ENCODE assay signal across 8 cellular contexts in genomic region chr6:26223213-26223612, GRCh38.
DNase-seq lines count a peak whose midpoint lies in the region; ATAC-seq and TF ChIP-seq lines count a peak whose summit lies in the region.

No MANE protein-coding gene starts in this region.

- DNase-seq in NCI-H524 (lab: John Stamatoyannopoulos, UW) (peak; percentile 10 to 42), NCI-H524 treated with DMSO at 0.1 percent for 48 hours (lab: John Stamatoyannopoulos, UW) (no peak), NCI-H2029 (lab: John Stamatoyannopoulos, UW) (peak; percentile 41), coronary artery (ENCODE audit: low spot score) (no peak), ovary (no peak), SKM-1 treated with dmso at 0.1 percent for 144 hours (lab: John Stamatoyannopoulos, UW; ENCODE audit: unreplicated experiment) (no peak), iPS-NIHi7 (ENCODE audit: extremely low spot score) (no peak)

- no peak for ATAC-seq in HG02759 (IDR thresholded peaks at IDR 0.05; ENCODE audit: unreplicated experiment)

- peak overlapping the region; percentile 65 for H3K4me3 ChIP-seq in coronary artery
- peak overlapping the region; percentile 51 for H3K4me3 ChIP-seq in ovary

- 2 to 4% (median 3%) methylated on average over 7 of the region's 7 CpGs for WGBS in ovary, 3 donors

- no peak for TF ChIP-seq POLR2A in ovary (IDR thresholded peaks at IDR 0.05)

- H3K9me3 ChIP-seq in ovary: no peaks in the 10 kb centered on the region

- intact Hi-C loops in ovary (cut with DNase I): no loop called here

- peaks cover 7% of the 10 kb centered on the region for H3K4me1 ChIP-seq in ovary (ENCODE audit: insufficient read depth)

- no peak for TF ChIP-seq CTCF in coronary artery (IDR thresholded peaks at IDR 0.05)
- TF ChIP-seq CTCF in ovary (IDR thresholded peaks at IDR 0.05): no peak

- H3K36me3 ChIP-seq in ovary: no peaks in the 10 kb centered on the region

- no peak for TF ChIP-seq EP300 in ovary (IDR thresholded peaks at IDR 0.05)

- H3K27ac ChIP-seq in coronary artery (peak overlapping the region; percentile 72 to 77), ovary (peak overlapping the region in 1 of 2 donors; percentile 86)

- H3K27me3 ChIP-seq in ovary: no peaks in the 10 kb centered on the region

Comparison
In these comparisons a context has a peak if more than half of its experiments do, and no peak if none do; other contexts are left out.
1. DNase-seq: peak in NCI-H524 (2 of 2) and NCI-H2029 (single experiment); none in NCI-H524 treated with DMSO at 0.1 percent for 48 hours (single experiment), coronary artery (single experiment), ovary (0 of 5), SKM-1 treated with dmso at 0.1 percent for 144 hours (single experiment) and iPS-NIHi7 (single experiment).